26 cellular contexts compared by ENCODE assay signal in genomic region chr5:124721336-124721735, GRCh38. TPM values are rescaled to one million over a fixed set of nuclear protein-coding genes. Genes with fewer than 3 reads are reported as not detected.
DNase-seq lines count a peak whose midpoint lies in the region; ATAC-seq and TF ChIP-seq lines count a peak whose summit lies in the region.
"Had no signal": no experiment of that assay in that cellular context is flagged by ENCODE, and none has a peak within 500 bp of the region (broad histone marks: within the 10 kb centered on the region; RNA-seq: fewer than 3 reads in every experiment).

No MANE protein-coding gene starts in this region.

- no peak overlapping the region for H3K4me3 Mint-ChIP-seq in activated CD8-positive, alpha-beta T cell treated with anti-CD3 and anti-CD28 coated beads, Interleukin-2, amount 10 ng/mL, durations not matched to agents 7 days and 5 days
- H3K4me3 Mint-ChIP-seq: CD4-positive, alpha-beta memory T cell; nephron had no signal

- in situ Hi-C loops in Panc1 (cut with HindIII; ENCODE audit: low pct_unique_long_range_greater_than_20kb, low sequenced_read_pairs) = no loop called here

- intact Hi-C loops in Panc1 (cut with micrococcal nuclease; ENCODE audit: unreplicated experiment) = no loop called here
- intact Hi-C loops in left colon (cut with DNase I, micrococcal nuclease) = no loop called here

- CTCF ChIA-PET in Panc1 (lab: Charles Lee) = no interaction called here
- CTCF ChIA-PET in activated CD8-positive, alpha-beta T cell treated with anti-CD3 and anti-CD28 coated beads, Interleukin-2, amount 10 ng/mL, durations not matched to agents 7 days and 5 days (lab: Charles Lee) = no interaction called here

- no peaks in the 10 kb centered on the region for H3K27me3 Mint-ChIP-seq in activated CD8-positive, alpha-beta T cell treated with anti-CD3 and anti-CD28 coated beads, Interleukin-2, amount 10 ng/mL, durations not matched to agents 7 days and 5 days (ENCODE audit: low read depth)

- H3K36me3 ChIP-seq in Panc1 (ENCODE audit: control insufficient read depth, insufficient read depth, low read length) = no peaks in the 10 kb centered on the region
- no peaks in the 10 kb centered on the region for H3K36me3 ChIP-seq in subcutaneous abdominal adipose tissue (ENCODE audit: control insufficient read depth in 5 of 5, insufficient read depth in 5 of 5, low read length in 5 of 5)
- H3K36me3 ChIP-seq: ovary, Peyer's patch, right atrium auricular region had no signal

- H3K4me1 ChIP-seq in Panc1 (ENCODE audit: control insufficient read depth, insufficient read depth, low read length) (peaks cover 88% of the 10 kb centered on the region), subcutaneous abdominal adipose tissue (ENCODE audit: control insufficient read depth in 5 of 5, insufficient read depth in 5 of 5, low read length in 5 of 5) (peaks cover 3 to 29% (median 20%) of the 10 kb centered on the region in 5 donors)

- H3K36me3 Mint-ChIP-seq in activated CD8-positive, alpha-beta T cell treated with anti-CD3 and anti-CD28 coated beads, Interleukin-2, amount 10 ng/mL, durations not matched to agents 7 days and 5 days (ENCODE audit: low read depth) = no peaks in the 10 kb centered on the region
- H3K36me3 Mint-ChIP-seq: CD4-positive, alpha-beta memory T cell had no signal

- no peaks in the 10 kb centered on the region for H3K4me1 Mint-ChIP-seq in activated CD8-positive, alpha-beta T cell treated with anti-CD3 and anti-CD28 coated beads, Interleukin-2, amount 10 ng/mL, durations not matched to agents 7 days and 5 days (ENCODE audit: low read depth)
- H3K4me1 Mint-ChIP-seq: CD4-positive, alpha-beta memory T cell had no signal

- DNase-seq in NCI-H2081 (lab: John Stamatoyannopoulos, UW) (peak; percentile 31 to 59), NCI-H2081 treated with DMSO at 0.1 percent for 48 hours (lab: John Stamatoyannopoulos, UW) (no peak), Panc1 (ENCODE audit: low read depth, low spot score) (no peak), left colon (no peak), foreskin fibroblast (no peak)
- no peak for DNase-seq in activated CD8-positive, alpha-beta T cell treated with anti-CD3 and anti-CD28 coated beads, Interleukin-2, amount 10 ng/mL, durations not matched to agents 7 days and 5 days
- DNase-seq: 8988T; activated CD4-positive, CD25-positive, alpha-beta regulatory T cell treated with anti-CD3 and anti-CD28 coated beads, Interleukin-2, amount 50 U/mL, for 72 hours; activated T-cell treated with anti-CD3 and anti-CD28 coated beads for 4 hours; CD4-positive, alpha-beta memory T cell; GM23248; head of caudate nucleus; Karpas-422; kidney; NCI-H1436; NCI-H2171; NCI-H524; ovary; Peyer's patch; SIG-M5; stimulated activated CD4-positive, alpha-beta T cell treated with anti-CD3 and anti-CD28 coated beads, Interleukin-4, amount 100 ng/mL, for 1 hour had no signal

- TF ChIP-seq CTCF in Panc1 (IDR thresholded peaks at IDR 0.05) = no peak
- no peak for TF ChIP-seq CTCF in foreskin fibroblast (IDR thresholded peaks at IDR 0.05; ENCODE audit: low read depth, low read length)

- BruUV-seq in Panc1 (replicated peaks; lab: Mats Ljungman, UMichigan) = no TSS peak

- no peaks in the 10 kb centered on the region for H3K9me3 Mint-ChIP-seq in activated CD8-positive, alpha-beta T cell treated with anti-CD3 and anti-CD28 coated beads, Interleukin-2, amount 10 ng/mL, durations not matched to agents 7 days and 5 days (ENCODE audit: insufficient read depth)
- H3K9me3 Mint-ChIP-seq: nephron had no signal

- no peak overlapping the region for H3K9ac ChIP-seq in subcutaneous abdominal adipose tissue (ENCODE audit: low read length in 5 of 5)
- H3K9ac ChIP-seq: GM23248 had no signal

- H3K27ac Mint-ChIP-seq in activated CD8-positive, alpha-beta T cell treated with anti-CD3 and anti-CD28 coated beads, Interleukin-2, amount 10 ng/mL, durations not matched to agents 7 days and 5 days = no peak overlapping the region
- H3K27ac Mint-ChIP-seq: CD4-positive, alpha-beta memory T cell had no signal

- H3K9me3 ChIP-seq in Panc1 (ENCODE audit: control insufficient read depth, insufficient read depth, low read depth, low read length) (no peaks in the 10 kb centered on the region), subcutaneous abdominal adipose tissue (ENCODE audit: control insufficient read depth in 5 of 5, low read length in 5 of 5) (no peaks in the 10 kb centered on the region)
- H3K9me3 ChIP-seq: ovary, Peyer's patch, right atrium auricular region had no signal

- H3K4me3 ChIP-seq in Panc1 (ENCODE audit: low read depth in 2 of 2, low read length in 2 of 2) = no peak overlapping the region
- H3K4me3 ChIP-seq in subcutaneous abdominal adipose tissue (ENCODE audit: low read depth in 1 of 5, low read length in 5 of 5) = no peak overlapping the region
- H3K4me3 ChIP-seq in foreskin fibroblast (ENCODE audit: low read depth in 1 of 2, low read length in 2 of 2) = no peak overlapping the region
- H3K4me3 ChIP-seq: GM23248, ovary, Peyer's patch, right atrium auricular region had no signal

- H3K27ac ChIP-seq in Panc1 (ENCODE audit: low read length) (peak overlapping the region; percentile 88), subcutaneous abdominal adipose tissue (ENCODE audit: low read depth, low read length) (peak overlapping the region; percentile 17)
- H3K27ac ChIP-seq: GM23248, HL-60, ovary, Peyer's patch had no signal

- no peak for ATAC-seq in Panc1
- ATAC-seq in left colon = peak; percentile 48
- ATAC-seq in GM21381 (IDR thresholded peaks at IDR 0.05; ENCODE audit: unreplicated experiment) = no peak
- no peak for ATAC-seq in activated CD8-positive, alpha-beta T cell treated with anti-CD3 and anti-CD28 coated beads, Interleukin-2, amount 10 ng/mL, durations not matched to agents 7 days and 5 days

- POLR2A ChIA-PET in Panc1 (lab: Charles Lee) = no interaction called here
- POLR2A ChIA-PET in activated CD8-positive, alpha-beta T cell treated with anti-CD3 and anti-CD28 coated beads, Interleukin-2, amount 10 ng/mL, durations not matched to agents 7 days and 5 days (lab: Charles Lee) = no interaction called here

- H3K27me3 ChIP-seq in Panc1 (ENCODE audit: control insufficient read depth, insufficient read depth, low read length) (no peaks in the 10 kb centered on the region), subcutaneous abdominal adipose tissue (ENCODE audit: control insufficient read depth in 5 of 5, insufficient read depth in 4 of 5, low read length in 5 of 5) (no peaks in the 10 kb centered on the region)
- H3K27me3 ChIP-seq: ovary, Peyer's patch, right atrium auricular region had no signal

RNA-seq across cellular contexts. Expression of gene ZNF608, which starts 25.1 kb away (rescaled TPM):
- total RNA-seq in Panc1 (2021; ENCODE audit: unreplicated experiment) (37.5 TPM), left colon (10 to 100 TPM; 16.2 to 23.1 TPM)
- polyA plus RNA-seq in Panc1 (2012; ENCODE audit: insufficient read length) = 22.8 TPM
- not detected for total RNA-seq in activated CD8-positive, alpha-beta T cell treated with anti-CD3 and anti-CD28 coated beads, Interleukin-2, amount 10 ng/mL, durations not matched to agents 7 days and 5 days
- total RNA-seq: CD4-positive, alpha-beta memory T cell had no signal
- polyA plus RNA-seq: CD4-positive, alpha-beta memory T cell had no signal

Comparison
In these comparisons a context has a peak if more than half of its experiments do, and no peak if none do; other contexts are left out.
1. DNase-seq: peak in NCI-H2081 (2 of 2); none in NCI-H2081 treated with DMSO at 0.1 percent for 48 hours (single experiment), Panc1 (single experiment), left colon (0 of 2), activated CD8-positive, alpha-beta T cell treated with anti-CD3 and anti-CD28 coated beads, Interleukin-2, amount 10 ng/mL, durations not matched to agents 7 days and 5 days (single experiment) and foreskin fibroblast (0 of 2).
2. RNA of gene ZNF608, which starts 25.1 kb away (total RNA-seq): 37.5 TPM in Panc1 (single experiment) and 16.2 to 23.1 TPM in left colon; not detected in activated CD8-positive, alpha-beta T cell treated with anti-CD3 and anti-CD28 coated beads, Interleukin-2, amount 10 ng/mL, durations not matched to agents 7 days and 5 days; every median in the first group is over 10 times any median in the second.